16 cellular contexts compared by ENCODE assay signal in the genomic region with DNA sequence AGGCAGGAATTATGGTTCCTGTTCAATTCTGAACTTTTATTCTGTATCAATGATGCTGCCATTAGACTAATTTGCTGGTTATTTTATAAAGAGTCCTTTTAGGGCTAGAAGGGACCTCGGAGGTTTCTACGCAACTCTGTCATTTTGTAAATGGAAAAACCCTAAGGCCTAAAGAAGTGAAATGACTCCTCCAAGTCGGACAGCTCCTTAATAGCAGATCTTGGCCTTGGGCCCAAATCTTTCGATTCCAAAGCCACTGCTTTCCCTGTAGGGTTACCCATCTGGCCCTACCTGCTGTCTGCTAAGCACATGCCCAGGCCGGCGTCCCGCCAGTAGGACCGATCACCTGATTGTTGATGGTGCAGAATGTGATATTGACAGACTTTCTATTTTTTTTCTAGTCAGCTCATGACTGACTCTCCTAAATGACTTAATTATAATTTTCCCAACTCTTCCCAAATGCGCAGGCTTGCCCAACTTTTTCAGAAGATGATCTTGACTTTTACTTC.
"Had no signal": no experiment of that assay in that cellular context is flagged by ENCODE, and none has a peak within 500 bp of the region (broad histone marks: within the 10 kb centered on the region; RNA-seq: fewer than 3 reads in every experiment).

No MANE protein-coding gene starts in this region.

- H3K27ac ChIP-seq: cardiac muscle cell, gastrocnemius medialis, lower lobe of right lung, neural progenitor cell, ovary, tibial artery had no signal

- H3K9me3 ChIP-seq: gastrocnemius medialis, heart left ventricle, lower lobe of right lung, ovary, tibial artery had no signal

- H3K9ac ChIP-seq: neural progenitor cell had no signal

- H3K4me3 ChIP-seq: cardiac muscle cell, dorsolateral prefrontal cortex, gastrocnemius medialis, heart left ventricle, lower lobe of right lung, neural progenitor cell, ovary, tibial artery had no signal

- H3K27me3 ChIP-seq: cardiac muscle cell, dorsolateral prefrontal cortex, gastrocnemius medialis, heart left ventricle, neural progenitor cell, ovary, tibial artery had no signal

- H3K36me3 Mint-ChIP-seq: activated CD4-positive, alpha-beta memory T cell treated with anti-CD3 and anti-CD28 coated beads for 36 hours had no signal

- H3K4me1 ChIP-seq: gastrocnemius medialis, neural progenitor cell, tibial artery had no signal

- H3K9me3 Mint-ChIP-seq: activated CD4-positive, alpha-beta memory T cell treated with anti-CD3 and anti-CD28 coated beads for 36 hours; activated T-cell treated with anti-CD3 and anti-CD28 coated beads, Interleukin-2, amount 50 U/mL, for 24 hours; endodermal cell; stimulated activated effector memory CD8-positive, alpha-beta T cell treated with anti-CD3 and anti-CD28 coated beads, Interleukin-12 subunit alpha, Interleukin-12 subunit beta, amount 100 ng/mL, for 72 hours had no signal

- ATAC-seq: gastrocnemius medialis; heart left ventricle; stimulated activated effector memory CD8-positive, alpha-beta T cell treated with anti-CD3 and anti-CD28 coated beads, Interleukin-12 subunit alpha, Interleukin-12 subunit beta, amount 100 ng/mL, for 72 hours had no signal

- H3K4me2 ChIP-seq: neural progenitor cell had no signal

- H2AFZ ChIP-seq: neural progenitor cell had no signal

- H3K4me3 Mint-ChIP-seq: activated CD4-positive, alpha-beta memory T cell treated with anti-CD3 and anti-CD28 coated beads for 36 hours; activated T-cell treated with anti-CD3 and anti-CD28 coated beads, Interleukin-2, amount 50 U/mL, for 24 hours; endodermal cell; neural progenitor cell had no signal

- DNase-seq: activated CD4-positive, alpha-beta memory T cell treated with anti-CD3 and anti-CD28 coated beads for 36 hours; activated naive CD4-positive, alpha-beta T cell treated with anti-CD3 and anti-CD28 coated beads, Interleukin-2, amount 50 U/mL, for 16 hours; activated T-cell treated with anti-CD3 and anti-CD28 coated beads, Interleukin-2, amount 50 U/mL, for 24 hours; dorsolateral prefrontal cortex; endodermal cell; erythroblast; gastrocnemius medialis; heart left ventricle; lower lobe of right lung; midbrain; ovary; T1000; tibial artery had no signal

- H3K36me3 ChIP-seq: cardiac muscle cell, gastrocnemius medialis, lower lobe of right lung, neural progenitor cell, ovary, tibial artery had no signal

- H3K27ac Mint-ChIP-seq: activated CD4-positive, alpha-beta memory T cell treated with anti-CD3 and anti-CD28 coated beads for 36 hours; activated T-cell treated with anti-CD3 and anti-CD28 coated beads, Interleukin-2, amount 50 U/mL, for 24 hours; endodermal cell; neural progenitor cell; stimulated activated effector memory CD8-positive, alpha-beta T cell treated with anti-CD3 and anti-CD28 coated beads, Interleukin-12 subunit alpha, Interleukin-12 subunit beta, amount 100 ng/mL, for 72 hours had no signal
